Comparison of ENCODE assay signal across 24 cellular contexts in the genomic region with DNA sequence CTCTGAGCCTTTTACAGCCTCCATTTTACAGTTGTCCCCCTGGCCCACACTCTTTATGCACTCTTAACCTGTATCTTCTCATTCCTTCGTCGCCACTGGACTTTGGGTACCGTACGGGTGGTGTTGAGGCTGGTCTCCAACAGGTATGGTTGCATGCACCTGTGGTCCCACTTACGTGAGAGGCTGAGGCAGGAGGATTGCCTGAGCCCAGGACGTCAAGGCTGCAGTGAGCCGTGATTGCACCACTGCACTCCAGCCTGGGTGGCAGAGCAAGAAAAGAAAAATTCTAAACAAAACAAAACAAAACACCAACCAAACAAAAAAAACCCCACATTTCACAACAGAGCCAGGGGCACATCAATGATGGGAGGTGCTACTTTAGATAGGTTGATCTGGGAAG. TPM values are rescaled to one million over a fixed set of nuclear protein-coding genes. Genes with fewer than 3 reads are reported as not detected.
DNase-seq lines count a peak whose midpoint lies in the region; ATAC-seq and TF ChIP-seq lines count a peak whose summit lies in the region.
"Had no signal": no experiment of that assay in that cellular context is flagged by ENCODE, and none has a peak within 500 bp of the region (broad histone marks: within the 10 kb centered on the region; RNA-seq: fewer than 3 reads in every experiment).

No MANE protein-coding gene starts in this region.

- peak overlapping the region; percentile 81 for H3K27ac Mint-ChIP-seq in activated CD4-positive, alpha-beta memory T cell treated with anti-CD3 and anti-CD28 coated beads for 36 hours
- no peak overlapping the region for H3K27ac Mint-ChIP-seq in activated CD4-positive, alpha-beta memory T cell treated with anti-CD3 and anti-CD28 coated beads, Interleukin-2, amount 10 ng/mL, durations not matched to agents 7 days and 5 days
- H3K27ac Mint-ChIP-seq in activated T-helper 2 cell treated with anti-CD3 and anti-CD28 coated beads, Interferon-gamma antibody, Interleukin-2, Interleukin-4, amounts not matched to agents 10 μg/mL and 5 μg/mL and 100 μg/mL, durations not matched to agents 14 hours and 24 hours and 36 hours, result peak overlapping the region; percentile 93
- peak overlapping the region; percentile 45 for H3K27ac Mint-ChIP-seq in mesothelial cell of epicardium
- H3K27ac Mint-ChIP-seq in activated naive CD4-positive, alpha-beta T cell treated with anti-CD3 and anti-CD28 coated beads, Interleukin-2, amount 10 ng/mL, durations not matched to agents 7 days and 5 days, result no peak overlapping the region

- DNase-seq in activated CD4-positive, alpha-beta memory T cell treated with anti-CD3 and anti-CD28 coated beads for 36 hours, result no peak
- no peak for DNase-seq in activated CD4-positive, alpha-beta memory T cell treated with anti-CD3 and anti-CD28 coated beads, Interleukin-2, amount 10 ng/mL, durations not matched to agents 7 days and 5 days
- DNase-seq in activated T-helper 2 cell treated with anti-CD3 and anti-CD28 coated beads, Interferon-gamma antibody, Interleukin-2, Interleukin-4, amounts not matched to agents 10 μg/mL and 5 μg/mL and 100 μg/mL, durations not matched to agents 14 hours and 24 hours and 36 hours (ENCODE audit: low spot score), result peak; percentile 8
- DNase-seq in mesothelial cell of epicardium (ENCODE audit: low spot score in 2 of 2, unreplicated experiment in 2 of 2), result no peak
- DNase-seq in activated naive CD4-positive, alpha-beta T cell treated with anti-CD3 and anti-CD28 coated beads, Interleukin-2, amount 10 ng/mL, durations not matched to agents 7 days and 5 days, result no peak
- DNase-seq: 8988T; ACHN; BE2C; Calu3; DMS79 treated with DMSO at 0.1 percent for 48 hours; GF-D8; HCEC 1CT; Karpas-422; NCI-H1092; NCI-H1436; NCI-H187; NCI-H446; NCI-H524 treated with DMSO at 0.1 percent for 48 hours; NCI-H82; NK-92 treated with Interleukin-12 subunit alpha and Interleukin-12 subunit beta, amount 100 ng/mL, for 24 hours; PC-3 had no signal

- POLR2A ChIA-PET in activated CD4-positive, alpha-beta memory T cell treated with anti-CD3 and anti-CD28 coated beads for 36 hours (lab: Charles Lee), result interaction anchor here (2.0 kb wide), 1 partner anchor 36 kb away, joined by 10 read pairs; the partner anchor contains the start of gene MYO1D
- POLR2A ChIA-PET in activated CD4-positive, alpha-beta memory T cell treated with anti-CD3 and anti-CD28 coated beads, Interleukin-2, amount 10 ng/mL, durations not matched to agents 7 days and 5 days (lab: Charles Lee), result no interaction called here

- peaks cover 41% of the 10 kb centered on the region for H3K4me1 Mint-ChIP-seq in activated CD4-positive, alpha-beta memory T cell treated with anti-CD3 and anti-CD28 coated beads for 36 hours (ENCODE audit: low read depth)
- peaks cover 55% of the 10 kb centered on the region for H3K4me1 Mint-ChIP-seq in activated CD4-positive, alpha-beta memory T cell treated with anti-CD3 and anti-CD28 coated beads, Interleukin-2, amount 10 ng/mL, durations not matched to agents 7 days and 5 days
- H3K4me1 Mint-ChIP-seq in activated T-helper 2 cell treated with anti-CD3 and anti-CD28 coated beads, Interferon-gamma antibody, Interleukin-2, Interleukin-4, amounts not matched to agents 10 μg/mL and 5 μg/mL and 100 μg/mL, durations not matched to agents 14 hours and 24 hours and 36 hours (ENCODE audit: low read depth), result peaks cover 68% of the 10 kb centered on the region
- H3K4me1 Mint-ChIP-seq in mesothelial cell of epicardium, result peaks cover 8% of the 10 kb centered on the region
- peaks cover 16% of the 10 kb centered on the region for H3K4me1 Mint-ChIP-seq in activated naive CD4-positive, alpha-beta T cell treated with anti-CD3 and anti-CD28 coated beads, Interleukin-2, amount 10 ng/mL, durations not matched to agents 7 days and 5 days

- peak overlapping the region; percentile 76; the same call in 1 of the 2 replicates for H3K27ac ChIP-seq in C4-2B
- H3K27ac ChIP-seq: HL-60 had no signal

- intact Hi-C loops in activated CD4-positive, alpha-beta memory T cell treated with anti-CD3 and anti-CD28 coated beads for 36 hours (cut with micrococcal nuclease), result loop anchor here (5.0 to 10.0 kb wide), 3 partner anchors 59 to 389 kb away; no protein-coding TSS in a partner anchor
- intact Hi-C loops in activated T-helper 2 cell treated with anti-CD3 and anti-CD28 coated beads, Interferon-gamma antibody, Interleukin-2, Interleukin-4, amounts not matched to agents 10 μg/mL and 5 μg/mL and 100 μg/mL, durations not matched to agents 14 hours and 24 hours and 36 hours (cut with micrococcal nuclease), result loop anchor here (10.0 kb wide), 1 partner anchor 389 kb away; no protein-coding TSS in a partner anchor

- CTCF ChIA-PET in activated CD4-positive, alpha-beta memory T cell treated with anti-CD3 and anti-CD28 coated beads for 36 hours (lab: Charles Lee), result interaction anchor here (0.6 to 3.8 kb wide), 4 partner anchors 22 to 130 kb away, joined by 3 to 43 read pairs (median 6); partner anchors contain the start of gene MYO1D
- CTCF ChIA-PET in activated CD4-positive, alpha-beta memory T cell treated with anti-CD3 and anti-CD28 coated beads, Interleukin-2, amount 10 ng/mL, durations not matched to agents 7 days and 5 days (lab: Charles Lee), result interaction anchor here (3.2 to 4.3 kb wide), 2 partner anchors 37 to 131 kb away, joined by 14 to 50 read pairs; partner anchors contain the start of gene MYO1D
- CTCF ChIA-PET in activated naive CD4-positive, alpha-beta T cell treated with anti-CD3 and anti-CD28 coated beads, Interleukin-2, amount 10 ng/mL, durations not matched to agents 7 days and 5 days (lab: Charles Lee), result interaction anchor here (1.0 to 2.0 kb wide), 2 partner anchors 24 to 37 kb away, joined by 4 to 9 read pairs; partner anchors contain the start of gene MYO1D

- no peaks in the 10 kb centered on the region for H3K36me3 Mint-ChIP-seq in activated CD4-positive, alpha-beta memory T cell treated with anti-CD3 and anti-CD28 coated beads for 36 hours
- H3K36me3 Mint-ChIP-seq in activated CD4-positive, alpha-beta memory T cell treated with anti-CD3 and anti-CD28 coated beads, Interleukin-2, amount 10 ng/mL, durations not matched to agents 7 days and 5 days (ENCODE audit: low read depth), result no peaks in the 10 kb centered on the region
- H3K36me3 Mint-ChIP-seq in activated T-helper 2 cell treated with anti-CD3 and anti-CD28 coated beads, Interferon-gamma antibody, Interleukin-2, Interleukin-4, amounts not matched to agents 10 μg/mL and 5 μg/mL and 100 μg/mL, durations not matched to agents 14 hours and 24 hours and 36 hours (ENCODE audit: low read depth), result no peaks in the 10 kb centered on the region
- no peaks in the 10 kb centered on the region for H3K36me3 Mint-ChIP-seq in mesothelial cell of epicardium
- H3K36me3 Mint-ChIP-seq in activated naive CD4-positive, alpha-beta T cell treated with anti-CD3 and anti-CD28 coated beads, Interleukin-2, amount 10 ng/mL, durations not matched to agents 7 days and 5 days, result no peaks in the 10 kb centered on the region

- H3K9me3 Mint-ChIP-seq in activated CD4-positive, alpha-beta memory T cell treated with anti-CD3 and anti-CD28 coated beads for 36 hours, result no peaks in the 10 kb centered on the region
- no peaks in the 10 kb centered on the region for H3K9me3 Mint-ChIP-seq in activated CD4-positive, alpha-beta memory T cell treated with anti-CD3 and anti-CD28 coated beads, Interleukin-2, amount 10 ng/mL, durations not matched to agents 7 days and 5 days
- H3K9me3 Mint-ChIP-seq in activated T-helper 2 cell treated with anti-CD3 and anti-CD28 coated beads, Interferon-gamma antibody, Interleukin-2, Interleukin-4, amounts not matched to agents 10 μg/mL and 5 μg/mL and 100 μg/mL, durations not matched to agents 14 hours and 24 hours and 36 hours, result peaks cover 5% of the 10 kb centered on the region
- H3K9me3 Mint-ChIP-seq in mesothelial cell of epicardium, result peaks cover 6% of the 10 kb centered on the region
- no peaks in the 10 kb centered on the region for H3K9me3 Mint-ChIP-seq in activated naive CD4-positive, alpha-beta T cell treated with anti-CD3 and anti-CD28 coated beads, Interleukin-2, amount 10 ng/mL, durations not matched to agents 7 days and 5 days

- TF ChIP-seq CTCF in C4-2B (conservative IDR thresholded peaks at IDR 0.05) (no peak), mesothelial cell of epicardium (IDR thresholded peaks at IDR 0.05; ENCODE audit: unreplicated experiment) (no peak)

- H3K4me3 Mint-ChIP-seq in activated CD4-positive, alpha-beta memory T cell treated with anti-CD3 and anti-CD28 coated beads for 36 hours, result no peak overlapping the region
- no peak overlapping the region for H3K4me3 Mint-ChIP-seq in activated CD4-positive, alpha-beta memory T cell treated with anti-CD3 and anti-CD28 coated beads, Interleukin-2, amount 10 ng/mL, durations not matched to agents 7 days and 5 days
- H3K4me3 Mint-ChIP-seq in activated T-helper 2 cell treated with anti-CD3 and anti-CD28 coated beads, Interferon-gamma antibody, Interleukin-2, Interleukin-4, amounts not matched to agents 10 μg/mL and 5 μg/mL and 100 μg/mL, durations not matched to agents 14 hours and 24 hours and 36 hours (ENCODE audit: low read depth), result peak overlapping the region; percentile 28
- H3K4me3 Mint-ChIP-seq in mesothelial cell of epicardium, result no peak overlapping the region
- no peak overlapping the region for H3K4me3 Mint-ChIP-seq in activated naive CD4-positive, alpha-beta T cell treated with anti-CD3 and anti-CD28 coated beads, Interleukin-2, amount 10 ng/mL, durations not matched to agents 7 days and 5 days

- peaks cover 11% of the 10 kb centered on the region for H3K27me3 Mint-ChIP-seq in activated CD4-positive, alpha-beta memory T cell treated with anti-CD3 and anti-CD28 coated beads for 36 hours
- H3K27me3 Mint-ChIP-seq in activated CD4-positive, alpha-beta memory T cell treated with anti-CD3 and anti-CD28 coated beads, Interleukin-2, amount 10 ng/mL, durations not matched to agents 7 days and 5 days, result peaks cover under 1% of the 10 kb centered on the region
- no peaks in the 10 kb centered on the region for H3K27me3 Mint-ChIP-seq in activated T-helper 2 cell treated with anti-CD3 and anti-CD28 coated beads, Interferon-gamma antibody, Interleukin-2, Interleukin-4, amounts not matched to agents 10 μg/mL and 5 μg/mL and 100 μg/mL, durations not matched to agents 14 hours and 24 hours and 36 hours (ENCODE audit: low read depth)
- no peaks in the 10 kb centered on the region for H3K27me3 Mint-ChIP-seq in mesothelial cell of epicardium (ENCODE audit: low read depth)
- H3K27me3 Mint-ChIP-seq in activated naive CD4-positive, alpha-beta T cell treated with anti-CD3 and anti-CD28 coated beads, Interleukin-2, amount 10 ng/mL, durations not matched to agents 7 days and 5 days, result peaks cover 9% of the 10 kb centered on the region

- ATAC-seq in HG03175 (IDR thresholded peaks at IDR 0.05; ENCODE audit: unreplicated experiment), result no peak
- ATAC-seq: PC-3 had no signal

RNA-seq across cellular contexts. Expression of gene TMEM98, which starts 14.4 kb away (rescaled TPM):
- 1 to 10 TPM; 1.1 to 2.2 TPM for total RNA-seq in activated CD4-positive, alpha-beta memory T cell treated with anti-CD3 and anti-CD28 coated beads for 36 hours
- total RNA-seq in activated CD4-positive, alpha-beta memory T cell treated with anti-CD3 and anti-CD28 coated beads, Interleukin-2, amount 10 ng/mL, durations not matched to agents 7 days and 5 days, result 1 to 10 TPM; 2.7 to 4.4 TPM
- total RNA-seq in activated T-helper 2 cell treated with anti-CD3 and anti-CD28 coated beads, Interferon-gamma antibody, Interleukin-2, Interleukin-4, amounts not matched to agents 10 μg/mL and 5 μg/mL and 100 μg/mL, durations not matched to agents 14 hours and 24 hours and 36 hours, result 18.8 and 19.3 TPM in 2 replicates
- 205 to 216 TPM (median 206 TPM) in 3 replicates for total RNA-seq in mesothelial cell of epicardium

RNA-seq across cellular contexts. Expression of gene MYO1D, which starts 36.7 kb away (rescaled TPM):
- 10 to 100 TPM; 13.5 to 18.9 TPM for total RNA-seq in activated CD4-positive, alpha-beta memory T cell treated with anti-CD3 and anti-CD28 coated beads for 36 hours
- 10 to 100 TPM in 1 of 2 experiments, 1 to 10 TPM in 1; 8.3 to 11.1 TPM for total RNA-seq in activated CD4-positive, alpha-beta memory T cell treated with anti-CD3 and anti-CD28 coated beads, Interleukin-2, amount 10 ng/mL, durations not matched to agents 7 days and 5 days
- 22.8 and 23.4 TPM in 2 replicates for total RNA-seq in activated T-helper 2 cell treated with anti-CD3 and anti-CD28 coated beads, Interferon-gamma antibody, Interleukin-2, Interleukin-4, amounts not matched to agents 10 μg/mL and 5 μg/mL and 100 μg/mL, durations not matched to agents 14 hours and 24 hours and 36 hours
- total RNA-seq in mesothelial cell of epicardium, result 41.9 to 51.6 TPM (median 48.6 TPM) in 3 replicates

Comparison
In these comparisons a context has a peak if more than half of its experiments do, and no peak if none do; other contexts are left out.
1. H3K27ac Mint-ChIP-seq: peak in activated CD4-positive, alpha-beta memory T cell treated with anti-CD3 and anti-CD28 coated beads for 36 hours (single experiment), activated T-helper 2 cell treated with anti-CD3 and anti-CD28 coated beads, Interferon-gamma antibody, Interleukin-2, Interleukin-4, amounts not matched to agents 10 μg/mL and 5 μg/mL and 100 μg/mL, durations not matched to agents 14 hours and 24 hours and 36 hours (single experiment) and mesothelial cell of epicardium (single experiment); none in activated CD4-positive, alpha-beta memory T cell treated with anti-CD3 and anti-CD28 coated beads, Interleukin-2, amount 10 ng/mL, durations not matched to agents 7 days and 5 days (single experiment) and activated naive CD4-positive, alpha-beta T cell treated with anti-CD3 and anti-CD28 coated beads, Interleukin-2, amount 10 ng/mL, durations not matched to agents 7 days and 5 days (single experiment).
2. RNA of gene TMEM98, which starts 14.4 kb away (total RNA-seq): 205 to 216 TPM in mesothelial cell of epicardium; 18.8 to 19.3 TPM in activated T-helper 2 cell treated with anti-CD3 and anti-CD28 coated beads, Interferon-gamma antibody, Interleukin-2, Interleukin-4, amounts not matched to agents 10 μg/mL and 5 μg/mL and 100 μg/mL, durations not matched to agents 14 hours and 24 hours and 36 hours, 2.7 to 4.4 TPM in activated CD4-positive, alpha-beta memory T cell treated with anti-CD3 and anti-CD28 coated beads, Interleukin-2, amount 10 ng/mL, durations not matched to agents 7 days and 5 days and 1.1 to 2.2 TPM in activated CD4-positive, alpha-beta memory T cell treated with anti-CD3 and anti-CD28 coated beads for 36 hours; every median in the first group is over 10 times any median in the second.